In the genomic region with DNA sequence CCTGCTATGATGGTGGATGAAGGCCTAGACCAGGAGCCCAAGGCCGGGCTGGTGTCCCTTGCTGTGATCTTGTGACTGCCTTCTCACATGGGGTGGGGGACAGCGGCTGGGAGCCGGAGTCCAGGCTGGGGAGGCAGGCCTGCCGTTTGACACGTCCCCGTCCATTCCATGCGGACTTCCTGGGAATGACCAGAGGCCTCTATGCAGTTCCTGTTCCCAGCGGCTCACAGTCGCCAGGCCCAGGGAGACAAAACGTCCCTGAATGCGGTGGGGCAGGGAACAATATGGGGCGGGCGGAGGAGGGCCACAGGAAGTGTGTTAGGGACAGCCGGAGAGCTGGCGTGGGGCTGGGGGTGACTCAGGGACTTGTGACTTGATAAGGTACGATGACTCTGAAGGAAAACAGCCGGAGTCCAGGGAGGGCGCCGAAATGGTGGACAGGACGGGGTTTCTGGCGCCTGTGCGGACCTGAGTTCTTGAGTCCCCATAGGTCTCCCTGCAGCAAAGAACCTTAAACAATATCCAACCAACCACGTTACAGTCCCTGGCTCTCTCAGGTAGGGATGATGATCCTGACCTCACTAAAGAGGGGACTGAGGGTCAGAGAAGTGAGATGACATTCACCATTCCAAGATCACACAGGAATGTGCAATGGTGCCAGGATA, we compare ENCODE assay signal across 16 cellular contexts. TPM values are rescaled to one million over a fixed set of nuclear protein-coding genes. Genes with fewer than 3 reads are reported as not detected.
DNase-seq lines count a peak whose midpoint lies in the region; ATAC-seq and TF ChIP-seq lines count a peak whose summit lies in the region.
"Had no signal": no experiment of that assay in that cellular context is flagged by ENCODE, and none has a peak within 500 bp of the region (broad histone marks: within the 10 kb centered on the region; RNA-seq: fewer than 3 reads in every experiment).

No MANE protein-coding gene starts in this region.

- H3K9me3 Mint-ChIP-seq in H9 (no peaks in the 10 kb centered on the region), endothelial cell (ENCODE audit: unreplicated experiment) (no peaks in the 10 kb centered on the region)
- H3K9me3 Mint-ChIP-seq in naive thymus-derived CD4-positive, alpha-beta T cell = peaks cover 0 to 2% (median 0%) of the 10 kb centered on the region in 11 donors

- TF ChIP-seq CTCF in H9 (conservative IDR thresholded peaks at IDR 0.05) (no peak), endothelial cell (IDR thresholded peaks at IDR 0.05; ENCODE audit: unreplicated experiment) (no peak)

- H3K27me3 Mint-ChIP-seq in H9 (ENCODE audit: low read depth) (no peaks in the 10 kb centered on the region; the same call in 1 of the 2 replicates), endothelial cell (ENCODE audit: unreplicated experiment) (peaks cover 6% of the 10 kb centered on the region)
- peaks cover 0 to 2% (median 0%) of the 10 kb centered on the region in 5 donors for H3K27me3 Mint-ChIP-seq in naive thymus-derived CD4-positive, alpha-beta T cell

- H3K4me3 Mint-ChIP-seq in H9 = no peak overlapping the region
- no peak overlapping the region for H3K4me3 Mint-ChIP-seq in endothelial cell (ENCODE audit: unreplicated experiment)
- no peak overlapping the region for H3K4me3 Mint-ChIP-seq in naive thymus-derived CD4-positive, alpha-beta T cell

- no peaks in the 10 kb centered on the region for H3K9me3 ChIP-seq in H9 (ENCODE audit: control insufficient read depth, low read depth, low read length)
- H3K9me3 ChIP-seq in skeletal muscle tissue (ENCODE audit: control insufficient read depth in 3 of 3, low read length in 3 of 3) = no peaks in the 10 kb centered on the region
- no peaks in the 10 kb centered on the region for H3K9me3 ChIP-seq in naive thymus-derived CD4-positive, alpha-beta T cell (ENCODE audit: control insufficient read depth in 2 of 3, low read length in 3 of 3)
- H3K9me3 ChIP-seq: SK-N-SH had no signal

- no peak overlapping the region for H2BK20ac ChIP-seq in H9 (ENCODE audit: low read depth, low read length, poor library complexity, severe bottlenecking)

- peaks cover 6% of the 10 kb centered on the region for H3K23me2 ChIP-seq in H9 (ENCODE audit: insufficient read length, low read depth, low read length, poor library complexity, severe bottlenecking)

- no peak overlapping the region for H2AK5ac ChIP-seq in H9 (ENCODE audit: insufficient read length, low read length)

- H3K27me3 ChIP-seq in H9 (ENCODE audit: insufficient read depth, low read length) (no peaks in the 10 kb centered on the region), skeletal muscle tissue (ENCODE audit: control insufficient read depth in 3 of 3, insufficient read depth in 3 of 3, low read length in 3 of 3) (peaks cover 0 to 2% (median 0%) of the 10 kb centered on the region in 3 donors)
- no peaks in the 10 kb centered on the region for H3K27me3 ChIP-seq in naive thymus-derived CD4-positive, alpha-beta T cell (ENCODE audit: control insufficient read depth in 2 of 2, insufficient read depth in 2 of 2, low read length in 2 of 2)

- H3K4me1 Mint-ChIP-seq in H9 (peaks cover 16 to 27% of the 10 kb centered on the region in 2 experiments), endothelial cell (ENCODE audit: unreplicated experiment) (peaks cover 43% of the 10 kb centered on the region)
- H3K4me1 Mint-ChIP-seq in naive thymus-derived CD4-positive, alpha-beta T cell = peaks cover 0 to 2% (median 0%) of the 10 kb centered on the region in 7 donors

- no peaks in the 10 kb centered on the region for H4K20me1 ChIP-seq in H9 (ENCODE audit: control insufficient read depth, insufficient read depth, insufficient read length)

- H3K4me2 ChIP-seq in H9 (ENCODE audit: insufficient read depth, insufficient read length, low read length) = no peak overlapping the region
- H3K4me2 ChIP-seq: SK-N-SH had no signal

- H2BK120ac ChIP-seq in H9 (ENCODE audit: low read depth, low read length, poor library complexity, severe bottlenecking) = no peak overlapping the region

- no peak overlapping the region for H3T11ph ChIP-seq in H9 (ENCODE audit: low read length)

- WGBS in H9 (ENCODE audit: extremely low coverage, insufficient read length, low lambda C conversion rate) = no CpG with 5 or more reads among the region's 23 CpGs

- H3K36me3 Mint-ChIP-seq in H9 (ENCODE audit: insufficient read depth in 1 of 3, low read depth in 3 of 3) (no peaks in the 10 kb centered on the region), endothelial cell (ENCODE audit: low read depth, unreplicated experiment) (no peaks in the 10 kb centered on the region)
- H3K36me3 Mint-ChIP-seq in naive thymus-derived CD4-positive, alpha-beta T cell = no peaks in the 10 kb centered on the region

- H3K27ac ChIP-seq in H9 (ENCODE audit: insufficient read length, low read depth, low read length) (no peak overlapping the region), skeletal muscle tissue (ENCODE audit: low read depth, low read length) (peak overlapping the region; percentile 36)
- H3K27ac ChIP-seq in naive thymus-derived CD4-positive, alpha-beta T cell (ENCODE audit: low read depth, low read length) = no peak overlapping the region
- H3K27ac ChIP-seq: WERI-Rb-1 had no signal

- intact Hi-C loops in naive thymus-derived CD4-positive, alpha-beta T cell (cut with micrococcal nuclease) = no loop called here

- no peak overlapping the region for H3K4me3 ChIP-seq in skeletal muscle tissue (ENCODE audit: low read length in 3 of 3)
- H3K4me3 ChIP-seq in naive thymus-derived CD4-positive, alpha-beta T cell (ENCODE audit: low read length) = no peak overlapping the region

- H3K14ac ChIP-seq in H9 (ENCODE audit: insufficient read depth, low read length) = peak overlapping the region; percentile 6; the same call in 1 of the 2 replicates

- CTCF ChIA-PET in naive thymus-derived CD4-positive, alpha-beta T cell (lab: Charles Lee) = no interaction called here

- H3K9ac ChIP-seq in H9 (ENCODE audit: extremely low read depth, insufficient read length, low read length) (no peak overlapping the region), skeletal muscle tissue (ENCODE audit: low read depth in 1 of 3, low read length in 3 of 3) (no peak overlapping the region)
- H3K9ac ChIP-seq: SK-N-SH had no signal

- peak overlapping the region; percentile 56 for H3K18ac ChIP-seq in H9 (ENCODE audit: insufficient read length, low read depth, low read length)

- DNase-seq in H9 = no peak
- no peak for DNase-seq in endothelial cell (ENCODE audit: low spot score)
- DNase-seq in left lobe of liver (ENCODE audit: low spot score) = no peak
- no peak for DNase-seq in foreskin melanocyte
- DNase-seq in activated naive CD4-positive, alpha-beta T cell (lab: John Stamatoyannopoulos, UW) = no peak
- DNase-seq in middle frontal gyrus (ENCODE audit: extremely low spot score, low spot score) = no peak
- DNase-seq in naive thymus-derived CD4-positive, alpha-beta T cell = no peak
- DNase-seq: activated CD8-positive, alpha-beta memory T cell treated with anti-CD3 and anti-CD28 coated beads for 24 hours; effector CD4-positive, alpha-beta T cell; NCI-H1694 treated with DMSO at 0.1 percent for 48 hours; NCI-H526 treated with DMSO at 0.1 percent for 48 hours; OCI-M1; SK-N-SH; substantia nigra; WERI-Rb-1 had no signal

- no peak overlapping the region for H3K4ac ChIP-seq in H9 (ENCODE audit: low read depth, low read length)

- H3K4me1 ChIP-seq in H9 (ENCODE audit: insufficient read depth, low read length) = peaks cover 6% of the 10 kb centered on the region; the same call in 1 of the 2 replicates
- peaks cover 0 to 4% (median 3%) of the 10 kb centered on the region in 3 donors for H3K4me1 ChIP-seq in skeletal muscle tissue (ENCODE audit: control insufficient read depth in 3 of 3, insufficient read depth in 3 of 3, low read length in 3 of 3)
- H3K4me1 ChIP-seq in naive thymus-derived CD4-positive, alpha-beta T cell (ENCODE audit: control insufficient read depth in 2 of 2, insufficient read depth in 2 of 2, low read length in 2 of 2) = no peaks in the 10 kb centered on the region

- H3K23ac ChIP-seq in H9 (ENCODE audit: insufficient read length, low read depth, low read length) = no peak overlapping the region

- no peak overlapping the region for H4K5ac ChIP-seq in H9 (ENCODE audit: insufficient read length, low read depth, low read length)

- no peak overlapping the region for H3K56ac ChIP-seq in H9 (ENCODE audit: insufficient read length, low read depth, low read length)

- 0 out of 2 replicates have a peak, but pooled peaks cover 2% of the 10 kb centered on the region for H3K79me2 ChIP-seq in H9 (ENCODE audit: insufficient read depth, low read length)

- H3K79me1 ChIP-seq in H9 (ENCODE audit: insufficient read depth, low read depth, low read length, poor library complexity, severe bottlenecking) = no peaks in the 10 kb centered on the region

- peak; percentile 76 for ATAC-seq in left lobe of liver
- ATAC-seq in naive thymus-derived CD4-positive, alpha-beta T cell = no peak

- H3K36me3 ChIP-seq in skeletal muscle tissue (ENCODE audit: control insufficient read depth in 3 of 3, insufficient read depth in 3 of 3, low read length in 3 of 3) = no peaks in the 10 kb centered on the region
- no peaks in the 10 kb centered on the region for H3K36me3 ChIP-seq in naive thymus-derived CD4-positive, alpha-beta T cell (ENCODE audit: control insufficient read depth in 2 of 3, insufficient read depth in 3 of 3, low read length in 3 of 3)
- H3K36me3 ChIP-seq: WERI-Rb-1 had no signal

- H4K8ac ChIP-seq in H9 (replicated peaks; ENCODE audit: insufficient read length, low read depth, low read length) = no peak overlapping the region

- no peak overlapping the region for H2AFZ ChIP-seq in H9 (ENCODE audit: low read length)

- no peak overlapping the region for H2BK12ac ChIP-seq in H9 (ENCODE audit: insufficient read length, low read depth, low read length)

- H3K27ac Mint-ChIP-seq in H9 (peak overlapping the region in 1 of 3 experiments; percentile 75; a peak in 4 of 7 replicates), endothelial cell (ENCODE audit: unreplicated experiment) (peak overlapping the region; percentile 83)
- no peak overlapping the region for H3K27ac Mint-ChIP-seq in naive thymus-derived CD4-positive, alpha-beta T cell

- POLR2A ChIA-PET in naive thymus-derived CD4-positive, alpha-beta T cell (lab: Charles Lee) = no interaction called here

- no peak overlapping the region for H2BK15ac ChIP-seq in H9 (ENCODE audit: low read depth, low read length)

- no peak overlapping the region for H2BK5ac ChIP-seq in H9 (ENCODE audit: insufficient read length, low read length)

- H4K91ac ChIP-seq in H9 (ENCODE audit: insufficient read length, low read depth, low read length) = no peak overlapping the region

RNA-seq across cellular contexts. Expression of gene SMAD6, which starts 40.5 kb away (rescaled TPM):
- total RNA-seq in H9 (2021) = 6.0 and 6.8 TPM in 2 replicates
- 21.3 TPM for total RNA-seq in endothelial cell (ENCODE audit: unreplicated experiment)
- 16.2 TPM for total RNA-seq in left lobe of liver
- total RNA-seq in skeletal muscle tissue = 8.9 TPM
- total RNA-seq in naive thymus-derived CD4-positive, alpha-beta T cell = under 1 TPM; 0.27 to 0.76 (median 0.40) TPM
- polyA plus RNA-seq in naive thymus-derived CD4-positive, alpha-beta T cell = not detected
